20 cellular contexts compared by ENCODE assay signal in the genomic region with DNA sequence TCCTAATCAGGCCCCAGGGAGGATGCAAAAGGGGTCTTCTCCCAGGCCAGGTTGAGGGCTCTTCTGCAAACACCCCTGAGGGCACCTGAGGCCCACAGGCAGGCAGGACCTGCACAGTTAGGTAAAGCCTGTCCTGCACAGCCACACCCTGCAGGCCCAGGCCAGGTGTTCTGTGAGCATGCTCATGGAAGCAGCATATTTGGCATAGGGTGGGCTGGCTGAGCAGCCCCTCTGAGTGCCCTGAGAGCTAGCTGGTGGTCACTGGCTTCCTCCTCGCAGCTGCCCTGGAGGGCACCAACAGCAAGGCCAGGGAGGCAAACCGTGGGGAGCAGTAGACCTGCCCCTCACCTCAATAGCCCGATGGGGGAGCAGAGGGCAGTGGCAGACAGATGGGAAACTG. TPM values are rescaled to one million over a fixed set of nuclear protein-coding genes. Genes with fewer than 3 reads are reported as not detected.
A peak's percentile ranks its signal among the peaks of the same experiment; 100 is the strongest.
DNase-seq lines count a peak whose midpoint lies in the region; ATAC-seq and TF ChIP-seq lines count a peak whose summit lies in the region.
"Had no signal": no experiment of that assay in that cellular context is flagged by ENCODE, and none has a peak within 500 bp of the region (broad histone marks: within the 10 kb centered on the region; RNA-seq: fewer than 3 reads in every experiment).

No MANE protein-coding gene starts in this region.

- DNase-seq in left ventricle myocardium superior (peak; percentile 11), Right ventricle myocardium superior (no peak), mucosa of descending colon (peak in 2 of 3 donors; percentile 7 to 20), spleen (peak; percentile 65), progenitor cell of endocrine pancreas (ENCODE audit: low spot score, unreplicated experiment) (no peak), NCI-H1930 (lab: John Stamatoyannopoulos, UW) (no peak)
- DNase-seq: 8988T; ACHN; AML-193; C1 segment of cervical spinal cord; Calu3; CD4-positive, alpha-beta memory T cell; COR-L47; DMS53; DMS79 treated with DMSO at 0.1 percent for 48 hours; H9 had no signal

- no peak overlapping the region for H3K27ac ChIP-seq in spleen
- H3K27ac ChIP-seq: A549 had no signal

- H3K4me3 ChIP-seq in mucosa of descending colon = no peak overlapping the region
- H3K4me3 ChIP-seq in spleen = no peak overlapping the region
- H3K4me3 ChIP-seq: A549, GM23338 had no signal

- peaks cover 7% of the 10 kb centered on the region for H3K4me1 Mint-ChIP-seq in progenitor cell of endocrine pancreas (ENCODE audit: low read depth)

- intact Hi-C loops in left ventricle myocardium superior (cut with micrococcal nuclease) (no loop called here), Right ventricle myocardium superior (cut with DNase I) (loop anchor here (10.0 kb wide), 1 partner anchor 108 kb away; no protein-coding TSS in a partner anchor), mucosa of descending colon (cut with DNase I, micrococcal nuclease) (no loop called here), spleen (cut with DNase I; ENCODE audit: low total_unique reads) (no loop called here)

- no peaks in the 10 kb centered on the region for H3K9me3 ChIP-seq in mucosa of descending colon
- no peaks in the 10 kb centered on the region for H3K9me3 ChIP-seq in spleen
- H3K9me3 ChIP-seq: A549 had no signal

- H3K9me3 Mint-ChIP-seq in progenitor cell of endocrine pancreas (ENCODE audit: low read depth) = no peaks in the 10 kb centered on the region
- H3K9me3 Mint-ChIP-seq: CD4-positive, alpha-beta memory T cell; GM23338; H9 had no signal

- H3K27me3 Mint-ChIP-seq in progenitor cell of endocrine pancreas = peaks cover 66% of the 10 kb centered on the region

- WGBS in spleen, 5 donors = 64 to 91% (median 84%) methylated on average over 3 of the region's 3 CpGs; no CpG with 5 or more reads in 1 of the 5 donors

- H3K4me1 ChIP-seq in mucosa of descending colon (ENCODE audit: low read depth) (peaks cover 7% of the 10 kb centered on the region), spleen (peaks cover 3 to 24% (median 21%) of the 10 kb centered on the region in 6 donors)

- H3K36me3 ChIP-seq in mucosa of descending colon (ENCODE audit: low read depth) (no peaks in the 10 kb centered on the region), spleen (no peaks in the 10 kb centered on the region)

- H3K36me3 Mint-ChIP-seq in progenitor cell of endocrine pancreas (ENCODE audit: insufficient read depth) = no peaks in the 10 kb centered on the region
- H3K36me3 Mint-ChIP-seq: CD4-positive, alpha-beta memory T cell had no signal

- no peak for TF ChIP-seq POLR2A in spleen (IDR thresholded peaks at IDR 0.05)

- no peak overlapping the region for H3K4me3 Mint-ChIP-seq in progenitor cell of endocrine pancreas (ENCODE audit: low read depth)
- H3K4me3 Mint-ChIP-seq: CD4-positive, alpha-beta memory T cell; GM23338; H9 had no signal

- H3K27ac Mint-ChIP-seq in progenitor cell of endocrine pancreas = no peak overlapping the region
- H3K27ac Mint-ChIP-seq: CD4-positive, alpha-beta memory T cell; GM23338; H9 had no signal

- ATAC-seq in left ventricle myocardium superior = no peak
- ATAC-seq in Right ventricle myocardium superior (ENCODE audit: poor library complexity) = no peak
- ATAC-seq in mucosa of descending colon = no peak
- no peak for ATAC-seq in GM21390 (IDR thresholded peaks at IDR 0.05; ENCODE audit: unreplicated experiment)
- ATAC-seq: A549, GM23338, HCT116 had no signal

- H3K27me3 ChIP-seq in spleen (replicated peaks in 1 of 7) = peaks cover 0 to 62% (median 34%) of the 10 kb centered on the region in 7 donors

- no peak for TF ChIP-seq CTCF in mucosa of descending colon (IDR thresholded peaks at IDR 0.05)
- TF ChIP-seq CTCF in spleen (IDR thresholded peaks at IDR 0.05 in 8 of 11, conservative IDR thresholded peaks at IDR 0.05 in 3 of 11) = no peak
- TF ChIP-seq CTCF in progenitor cell of endocrine pancreas (IDR thresholded peaks at IDR 0.05; ENCODE audit: unreplicated experiment) = no peak

RNA-seq across cellular contexts. Expression of gene RET, which starts 3.7 kb away (rescaled TPM):
- total RNA-seq in left ventricle myocardium superior (8.4 TPM), Right ventricle myocardium superior (6.6 TPM), mucosa of descending colon (10 to 100 TPM in 1 of 3 donors, 1 to 10 TPM in 1, under 1 TPM in 1; 0.84 to 13.5 (median 1.6) TPM), spleen (under 1 TPM in 5 of 7 donors, not detected in 2; 0.30 to 0.54 (median 0.34) TPM), progenitor cell of endocrine pancreas (0.75 and 1.5 TPM in 2 replicates)
- polyA plus RNA-seq in spleen = under 1 TPM; 0.02 to 0.11 (median 0.10) TPM
- total RNA-seq: Calu3; CD4-positive, alpha-beta memory T cell had no signal
- polyA plus RNA-seq: CD4-positive, alpha-beta memory T cell had no signal

Comparison
In these comparisons a context has a peak if more than half of its experiments do, and no peak if none do; other contexts are left out.
1. DNase-seq: peak in left ventricle myocardium superior (single experiment), mucosa of descending colon (2 of 3) and spleen (single experiment); none in Right ventricle myocardium superior (single experiment), progenitor cell of endocrine pancreas (single experiment) and NCI-H1930 (0 of 2).